ENCODE assay signal across 2 cellular contexts in the genomic region with DNA sequence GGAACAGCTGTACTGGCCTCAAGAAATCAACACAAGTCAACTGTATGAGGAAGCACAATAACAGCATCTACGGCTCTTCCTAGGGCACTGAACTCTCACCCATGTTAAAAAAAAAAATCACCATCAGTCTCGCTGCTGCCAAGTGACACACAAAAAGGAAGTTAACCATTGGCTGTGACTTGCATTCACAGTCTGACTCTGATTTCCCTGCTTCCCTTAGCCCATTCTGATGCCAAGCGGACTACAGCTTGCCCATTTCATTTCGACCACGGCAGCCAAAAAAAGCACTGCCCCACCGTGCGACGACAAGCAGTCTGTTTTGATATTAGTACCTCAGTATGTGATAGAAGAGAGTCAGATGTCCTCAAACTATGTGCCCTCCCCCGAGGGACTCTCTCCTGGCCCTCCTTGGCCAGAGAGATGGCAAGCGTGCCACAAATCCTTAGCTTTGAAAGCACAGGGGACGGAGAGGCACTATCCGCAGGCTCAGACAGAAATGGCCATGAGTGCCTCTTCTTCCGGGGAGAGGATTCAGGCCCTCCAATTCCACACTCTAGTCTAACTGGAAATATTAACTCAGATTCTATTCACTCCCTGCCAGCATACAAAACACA.
TF ChIP-seq lines count a peak whose summit lies in the region.

No MANE protein-coding gene starts in this region.

TF ChIP-seq in IMR-90, 13 proteins besides CTCF, POLR2A, EP300 and RAD21:
- no peak for TF ChIP-seq RFX5 (IDR thresholded peaks at IDR 0.05; ENCODE audit: low read depth, low read length)
- TF ChIP-seq, protein P1, sequence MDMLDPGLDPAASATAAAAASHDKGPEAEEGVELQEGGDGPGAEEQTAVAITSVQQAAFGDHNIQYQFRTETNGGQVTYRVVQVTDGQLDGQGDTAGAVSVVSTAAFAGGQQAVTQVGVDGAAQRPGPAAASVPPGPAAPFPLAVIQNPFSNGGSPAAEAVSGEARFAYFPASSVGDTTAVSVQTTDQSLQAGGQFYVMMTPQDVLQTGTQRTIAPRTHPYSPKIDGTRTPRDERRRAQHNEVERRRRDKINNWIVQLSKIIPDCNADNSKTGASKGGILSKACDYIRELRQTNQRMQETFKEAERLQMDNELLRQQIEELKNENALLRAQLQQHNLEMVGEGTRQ (IDR thresholded peaks at IDR 0.05; ENCODE audit: low read depth, low read length), result no peak
- TF ChIP-seq FOS (IDR thresholded peaks at IDR 0.05; ENCODE audit: low read depth, low read length), result no peak
- no peak for TF ChIP-seq SMC3 (IDR thresholded peaks at IDR 0.05; ENCODE audit: low read depth, low read length)
- no peak for TF ChIP-seq CHD1 (IDR thresholded peaks at IDR 0.05; ENCODE audit: low read depth, low read length)
- TF ChIP-seq MXI1 (IDR thresholded peaks at IDR 0.05; ENCODE audit: borderline replicate concordance, low read depth, low read length), result no peak
- no peak for TF ChIP-seq MAFK (IDR thresholded peaks at IDR 0.05; ENCODE audit: low read depth, low read length)
- TF ChIP-seq NFE2L2 (IDR thresholded peaks at IDR 0.05; ENCODE audit: low read depth, low read length), result no peak
- TF ChIP-seq BHLHE40 (IDR thresholded peaks at IDR 0.05; ENCODE audit: low read depth, low read length), result no peak
- TF ChIP-seq CEBPB (IDR thresholded peaks at IDR 0.05; ENCODE audit: low read depth, low read length), result no peak
- TF ChIP-seq, protein P2, sequence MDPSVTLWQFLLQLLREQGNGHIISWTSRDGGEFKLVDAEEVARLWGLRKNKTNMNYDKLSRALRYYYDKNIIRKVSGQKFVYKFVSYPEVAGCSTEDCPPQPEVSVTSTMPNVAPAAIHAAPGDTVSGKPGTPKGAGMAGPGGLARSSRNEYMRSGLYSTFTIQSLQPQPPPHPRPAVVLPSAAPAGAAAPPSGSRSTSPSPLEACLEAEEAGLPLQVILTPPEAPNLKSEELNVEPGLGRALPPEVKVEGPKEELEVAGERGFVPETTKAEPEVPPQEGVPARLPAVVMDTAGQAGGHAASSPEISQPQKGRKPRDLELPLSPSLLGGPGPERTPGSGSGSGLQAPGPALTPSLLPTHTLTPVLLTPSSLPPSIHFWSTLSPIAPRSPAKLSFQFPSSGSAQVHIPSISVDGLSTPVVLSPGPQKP (IDR thresholded peaks at IDR 0.05; ENCODE audit: borderline replicate concordance, low read depth, low read length), result no peak
- TF ChIP-seq MAZ (IDR thresholded peaks at IDR 0.05; ENCODE audit: borderline replicate concordance, low read depth, low read length), result no peak
- TF ChIP-seq RCOR1 (IDR thresholded peaks at IDR 0.05; ENCODE audit: insufficient replicate concordance, low read length), result no peak

TF ChIP-seq in H1, 55 proteins besides CTCF, POLR2A, EP300 and RAD21:
- TF ChIP-seq NANOG (IDR thresholded peaks at IDR 0.05; ENCODE audit: insufficient read depth, low read depth, low read length, poor library complexity, severe bottlenecking), result no peak
- TF ChIP-seq, protein P3, sequence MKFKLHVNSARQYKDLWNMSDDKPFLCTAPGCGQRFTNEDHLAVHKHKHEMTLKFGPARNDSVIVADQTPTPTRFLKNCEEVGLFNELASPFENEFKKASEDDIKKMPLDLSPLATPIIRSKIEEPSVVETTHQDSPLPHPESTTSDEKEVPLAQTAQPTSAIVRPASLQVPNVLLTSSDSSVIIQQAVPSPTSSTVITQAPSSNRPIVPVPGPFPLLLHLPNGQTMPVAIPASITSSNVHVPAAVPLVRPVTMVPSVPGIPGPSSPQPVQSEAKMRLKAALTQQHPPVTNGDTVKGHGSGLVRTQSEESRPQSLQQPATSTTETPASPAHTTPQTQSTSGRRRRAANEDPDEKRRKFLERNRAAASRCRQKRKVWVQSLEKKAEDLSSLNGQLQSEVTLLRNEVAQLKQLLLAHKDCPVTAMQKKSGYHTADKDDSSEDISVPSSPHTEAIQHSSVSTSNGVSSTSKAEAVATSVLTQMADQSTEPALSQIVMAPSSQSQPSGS (IDR thresholded peaks at IDR 0.05; ENCODE audit: low read length), result no peak
